1 cellular context compared by ENCODE assay signal in genomic region chr1:151908228-151908691, GRCh38.
TF ChIP-seq lines count a peak whose summit lies in the region.

No MANE protein-coding gene starts in this region.

TF ChIP-seq in K562, 482 proteins besides CTCF, POLR2A, EP300 and RAD21 (continued from another document):
- TF ChIP-seq E2F6 (IDR thresholded peaks at IDR 0.05; ENCODE audit: borderline replicate concordance in 1 of 2, extremely low read depth in 1 of 2, insufficient read depth in 1 of 2, insufficient read length in 1 of 2, low read depth in 1 of 2, low read length in 1 of 2, poor library complexity in 1 of 2, severe bottlenecking in 1 of 2): no peak
